In the genomic region with DNA sequence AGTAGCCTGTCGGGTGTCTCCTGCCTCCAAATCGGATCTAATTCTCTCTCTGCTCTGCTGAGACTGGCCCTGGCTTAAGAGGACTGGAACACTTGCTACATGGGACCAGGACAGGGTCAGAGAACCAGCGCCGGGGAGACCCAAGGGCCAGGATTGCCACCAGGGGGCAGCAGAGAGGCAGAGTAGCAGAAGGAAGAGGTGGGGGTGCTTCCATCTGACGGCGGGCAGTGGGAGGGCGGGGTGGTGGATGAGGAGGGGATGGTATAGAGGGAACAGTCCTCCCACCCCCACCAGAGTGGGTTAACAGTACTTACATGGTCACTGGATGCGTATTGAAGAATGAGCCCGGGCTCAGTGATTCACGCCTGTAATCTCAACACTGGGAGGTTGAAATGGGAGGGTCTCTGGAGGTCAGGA, we compare ENCODE assay signal across 9 cellular contexts. TPM values are rescaled to one million over a fixed set of nuclear protein-coding genes. Genes with fewer than 3 reads are reported as not detected.
A peak's percentile ranks its signal among the peaks of the same experiment; 100 is the strongest.
DNase-seq lines count a peak whose midpoint lies in the region; ATAC-seq, FAIRE-seq and TF ChIP-seq lines count a peak whose summit lies in the region.
"Had no signal": no experiment of that assay in that cellular context is flagged by ENCODE, and none has a peak within 500 bp of the region (broad histone marks: within the 10 kb centered on the region; RNA-seq: fewer than 3 reads in every experiment).

No MANE protein-coding gene starts in this region.

- no peak for FAIRE-seq in urothelium cell line (lab: Jason Lieb, UNC)
- FAIRE-seq: TTC549 had no signal

- peaks cover 37% of the 10 kb centered on the region for H3K36me3 Mint-ChIP-seq in Calu3 (ENCODE audit: insufficient read depth, unreplicated experiment)
- peaks cover 1% of the 10 kb centered on the region for H3K36me3 Mint-ChIP-seq in activated naive CD4-positive, alpha-beta T cell treated with anti-CD3 and anti-CD28 coated beads, Interleukin-2, amount 10 ng/mL, durations not matched to agents 7 days and 5 days

- peaks cover 13% of the 10 kb centered on the region for H3K4me1 Mint-ChIP-seq in Calu3 (ENCODE audit: low read depth, unreplicated experiment)
- peaks cover 2% of the 10 kb centered on the region for H3K4me1 Mint-ChIP-seq in activated naive CD4-positive, alpha-beta T cell treated with anti-CD3 and anti-CD28 coated beads, Interleukin-2, amount 10 ng/mL, durations not matched to agents 7 days and 5 days

- H3K4me3 Mint-ChIP-seq in Calu3 (ENCODE audit: low read depth, unreplicated experiment): peak overlapping the region; percentile 53
- H3K4me3 Mint-ChIP-seq in activated naive CD4-positive, alpha-beta T cell treated with anti-CD3 and anti-CD28 coated beads, Interleukin-2, amount 10 ng/mL, durations not matched to agents 7 days and 5 days: no peak overlapping the region

- CTCF ChIA-PET in Calu3 (lab: Charles Lee): interaction anchor here (0.8 to 1.2 kb wide), 4 partner anchors 10 to 75 kb away, joined by 3 to 6 read pairs (median 4); partner anchors contain the start of gene SELENOW
- CTCF ChIA-PET in activated naive CD4-positive, alpha-beta T cell treated with anti-CD3 and anti-CD28 coated beads, Interleukin-2, amount 10 ng/mL, durations not matched to agents 7 days and 5 days (lab: Charles Lee): interaction anchor here (0.6 to 2.3 kb wide), 9 partner anchors 8 to 354 kb away, joined by 3 to 11 read pairs (median 5); partner anchors contain the start of gene EHD2

- DNase-seq in Calu3: peak; percentile 96
- peak; percentile 89 for DNase-seq in HuH-7 (ENCODE audit: low spot score)
- DNase-seq in SK-N-DZ (ENCODE audit: low spot score): peak; percentile 39
- peak; percentile 89 for DNase-seq in activated naive CD4-positive, alpha-beta T cell treated with anti-CD3 and anti-CD28 coated beads, Interleukin-2, amount 10 ng/mL, durations not matched to agents 7 days and 5 days
- DNase-seq in Right ventricle myocardium superior: peak; percentile 90
- DNase-seq in posterior cingulate gyrus: peak; percentile 59 to 96 (median 84)
- DNase-seq in urothelium cell line (ENCODE audit: low spot score): peak; percentile 83

- peak; percentile 97 for TF ChIP-seq CTCF in Calu3 (IDR thresholded peaks at IDR 0.05; ENCODE audit: unreplicated experiment)

- H3K9me3 Mint-ChIP-seq in Calu3 (ENCODE audit: low read depth, unreplicated experiment): no peaks in the 10 kb centered on the region
- no peaks in the 10 kb centered on the region for H3K9me3 Mint-ChIP-seq in activated naive CD4-positive, alpha-beta T cell treated with anti-CD3 and anti-CD28 coated beads, Interleukin-2, amount 10 ng/mL, durations not matched to agents 7 days and 5 days

- intact Hi-C loops in Calu3 (cut with micrococcal nuclease; ENCODE audit: unreplicated experiment) (no loop called here), Right ventricle myocardium superior (cut with DNase I) (no loop called here), posterior cingulate gyrus (cut with DNase I) (loop anchor here (5.0 kb wide), 1 partner anchor 78 kb away; the partner anchor contains the start of gene EHD2)

- peak overlapping the region; percentile 72 for H3K27ac Mint-ChIP-seq in Calu3 (ENCODE audit: unreplicated experiment)
- H3K27ac Mint-ChIP-seq in activated naive CD4-positive, alpha-beta T cell treated with anti-CD3 and anti-CD28 coated beads, Interleukin-2, amount 10 ng/mL, durations not matched to agents 7 days and 5 days: no peak overlapping the region

- no peaks in the 10 kb centered on the region for H3K27me3 Mint-ChIP-seq in Calu3 (ENCODE audit: unreplicated experiment)
- H3K27me3 Mint-ChIP-seq in activated naive CD4-positive, alpha-beta T cell treated with anti-CD3 and anti-CD28 coated beads, Interleukin-2, amount 10 ng/mL, durations not matched to agents 7 days and 5 days: no peaks in the 10 kb centered on the region

- no TSS peak for BruUV-seq in Calu3 (replicated peaks; lab: Mats Ljungman, UMichigan)

- ATAC-seq in Right ventricle myocardium superior (ENCODE audit: poor library complexity) (peak; percentile 60), GM19452 (IDR thresholded peaks at IDR 0.05; ENCODE audit: unreplicated experiment) (no peak)

RNA-seq across cellular contexts. Expression of gene SELENOW, which starts 11.9 kb away (rescaled TPM):
- total RNA-seq in Calu3 (2022) (466 and 506 TPM in 2 replicates), Right ventricle myocardium superior (1,241 TPM)
- polyA plus RNA-seq in SK-N-DZ (2014; cell fraction: cytosol; rRNA removed): 93.6 and 100 TPM in 2 replicates
- polyA plus RNA-seq in SK-N-DZ (2014; cell fraction: nucleus; rRNA removed): 68.9 and 83.5 TPM in 2 replicates

RNA-seq across cellular contexts. Expression of gene TPRX1, which starts 13.9 kb away (rescaled TPM):
- not detected in 2 replicates for total RNA-seq in Calu3 (2022)
- not detected in 2 replicates for polyA plus RNA-seq in SK-N-DZ (2014; cell fraction: cytosol; rRNA removed)
- not detected in 2 replicates for polyA plus RNA-seq in SK-N-DZ (2014; cell fraction: nucleus; rRNA removed)
- total RNA-seq in Right ventricle myocardium superior: not detected

RNA-seq across cellular contexts. Expression of gene CRX, which starts 31.3 kb away (rescaled TPM):
- not detected in 2 replicates for total RNA-seq in Calu3 (2022)
- polyA plus RNA-seq in SK-N-DZ (2014; cell fraction: cytosol; rRNA removed): not detected in 2 replicates
- polyA plus RNA-seq in SK-N-DZ (2014; cell fraction: nucleus; rRNA removed): not detected in 2 replicates
- total RNA-seq in Right ventricle myocardium superior: not detected

RNA-seq across cellular contexts. Expression of gene NOP53, which starts 45.1 kb away (rescaled TPM):
- total RNA-seq in Calu3 (2022) (193 and 222 TPM in 2 replicates), Right ventricle myocardium superior (153 TPM)
- 59.7 and 71.5 TPM in 2 replicates for polyA plus RNA-seq in SK-N-DZ (2014; cell fraction: cytosol; rRNA removed)
- polyA plus RNA-seq in SK-N-DZ (2014; cell fraction: nucleus; rRNA removed): 51.6 and 76.7 TPM in 2 replicates

Comparison
In these comparisons a context has a peak if more than half of its experiments do, and no peak if none do; other contexts are left out.
1. DNase-seq: peak in every context shown above with its lines; median percentile 96 in Calu3; 90 in Right ventricle myocardium superior; 89 in HuH-7; 89 in activated naive CD4-positive, alpha-beta T cell treated with anti-CD3 and anti-CD28 coated beads, Interleukin-2, amount 10 ng/mL, durations not matched to agents 7 days and 5 days; 84 in posterior cingulate gyrus; 83 in urothelium cell line; 39 in SK-N-DZ.